1 cellular context compared by ENCODE assay signal in the genomic region with DNA sequence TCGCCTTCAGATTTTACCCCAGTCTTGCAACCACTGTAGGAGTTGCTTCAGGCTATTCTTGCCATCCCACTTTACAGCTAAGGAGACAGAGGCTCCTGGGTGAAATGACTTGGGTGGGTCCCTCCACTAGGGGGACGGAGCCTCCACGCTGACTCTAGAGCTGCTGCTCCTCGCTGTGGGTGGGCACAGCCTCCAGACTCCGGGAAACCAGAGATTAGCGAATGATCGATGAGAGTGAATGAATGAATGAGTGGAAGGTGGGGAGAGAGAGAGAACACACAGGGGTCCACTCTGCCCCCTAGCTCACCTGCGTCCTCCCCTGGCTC.
TF ChIP-seq lines count a peak whose summit lies in the region.

No MANE protein-coding gene starts in this region.

TF ChIP-seq in HepG2, 621 proteins besides CTCF, POLR2A, EP300 and RAD21:
- TF ChIP-seq EED (CRISPR knock-in tag; IDR thresholded peaks at IDR 0.05) (no peak), AGO2 (optimal IDR thresholded peaks at IDR 0.05; ENCODE audit: low read depth, low read length) (no peak), ZNF597 (CRISPR knock-in tag; IDR thresholded peaks at IDR 0.05) (no peak), YY1 (IDR thresholded peaks at IDR 0.05; ENCODE audit: insufficient read depth, insufficient replicate concordance, low read depth, low read length) (no peak), ZBTB26 (CRISPR knock-in tag; IDR thresholded peaks at IDR 0.05; ENCODE audit: borderline replicate concordance) (no peak), PCBP2 (optimal IDR thresholded peaks at IDR 0.05; ENCODE audit: low read depth, low read length, poor library complexity, severe bottlenecking) (no peak), SNRNP70 (IDR thresholded peaks at IDR 0.05; ENCODE audit: low read depth, low read length) (no peak), ZNF234 (CRISPR knock-in tag; conservative IDR thresholded peaks at IDR 0.05) (no peak), HNF4A (CRISPR knock-in tag; IDR thresholded peaks at IDR 0.05) (no peak)
- TF ChIP-seq, protein P1, sequence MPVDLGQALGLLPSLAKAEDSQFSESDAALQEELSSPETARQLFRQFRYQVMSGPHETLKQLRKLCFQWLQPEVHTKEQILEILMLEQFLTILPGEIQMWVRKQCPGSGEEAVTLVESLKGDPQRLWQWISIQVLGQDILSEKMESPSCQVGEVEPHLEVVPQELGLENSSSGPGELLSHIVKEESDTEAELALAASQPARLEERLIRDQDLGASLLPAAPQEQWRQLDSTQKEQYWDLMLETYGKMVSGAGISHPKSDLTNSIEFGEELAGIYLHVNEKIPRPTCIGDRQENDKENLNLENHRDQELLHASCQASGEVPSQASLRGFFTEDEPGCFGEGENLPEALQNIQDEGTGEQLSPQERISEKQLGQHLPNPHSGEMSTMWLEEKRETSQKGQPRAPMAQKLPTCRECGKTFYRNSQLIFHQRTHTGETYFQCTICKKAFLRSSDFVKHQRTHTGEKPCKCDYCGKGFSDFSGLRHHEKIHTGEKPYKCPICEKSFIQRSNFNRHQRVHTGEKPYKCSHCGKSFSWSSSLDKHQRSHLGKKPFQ (CRISPR knock-in tag; IDR thresholded peaks at IDR 0.05; ENCODE audit: insufficient replicate concordance) = no peak
